ENCODE assay signal across 8 cellular contexts in the genomic region with DNA sequence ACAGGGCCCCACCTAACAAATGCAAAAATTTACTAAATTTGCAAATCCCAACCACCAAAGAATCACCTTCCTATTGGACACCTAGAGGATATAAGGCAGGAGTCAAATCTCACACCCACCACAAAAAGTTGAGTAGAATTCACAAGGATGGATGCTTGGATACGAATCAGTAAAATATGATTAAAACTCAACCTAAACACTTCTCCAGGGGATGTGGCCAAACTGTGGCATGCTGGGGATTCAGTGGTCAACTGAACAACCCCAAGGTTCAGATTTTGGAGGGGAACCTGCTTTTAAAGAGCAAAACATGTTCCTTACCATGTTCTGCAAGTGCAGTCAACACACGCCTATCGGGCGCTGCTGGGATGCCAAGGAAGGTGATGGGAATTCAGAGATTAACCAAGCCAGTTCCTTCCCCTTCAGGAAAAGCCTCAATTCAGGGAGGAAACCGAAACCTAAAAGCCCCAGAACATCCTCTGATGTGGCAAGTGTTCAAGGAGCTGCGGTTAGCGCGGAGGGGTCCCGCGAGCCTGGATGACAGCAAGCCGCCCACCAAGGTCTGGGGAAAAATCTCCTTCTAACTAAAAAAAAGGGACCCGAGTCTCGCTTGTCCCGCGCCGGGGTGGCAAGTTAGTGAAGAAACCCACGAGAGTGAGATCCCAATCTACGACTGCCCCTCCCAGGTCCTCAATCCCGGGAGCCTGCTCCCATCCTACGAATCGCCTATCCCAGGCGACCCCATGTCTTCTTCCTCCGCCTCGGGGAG. TPM values are rescaled to one million over a fixed set of nuclear protein-coding genes. Genes with fewer than 3 reads are reported as not detected.
DNase-seq lines count a peak whose midpoint lies in the region; ATAC-seq and TF ChIP-seq lines count a peak whose summit lies in the region.

No MANE protein-coding gene starts in this region.

- TF ChIP-seq POLR2A in GM18526 (IDR thresholded peaks at IDR 0.05; ENCODE audit: extremely low read depth, insufficient read length) = peak; percentile 30

- H3K36me3 ChIP-seq in adipocyte (ENCODE audit: control insufficient read depth, insufficient read depth, low read length, severe bottlenecking) (peaks cover 4% of the 10 kb centered on the region), right atrium auricular region (peaks cover 12% of the 10 kb centered on the region)

- ATAC-seq in sciatic nerve (no peak), GM18511 (IDR thresholded peaks at IDR 0.05; ENCODE audit: unreplicated experiment) (no peak)

- H3K4me1 ChIP-seq in adipocyte (ENCODE audit: control insufficient read depth, insufficient read depth, low read length) = peaks cover 33% of the 10 kb centered on the region
- H3K4me1 ChIP-seq in right atrium auricular region = peaks cover 0 to 53% of the 10 kb centered on the region in 2 donors

- H3K9ac ChIP-seq in adipocyte (ENCODE audit: low read length) = peak overlapping the region; percentile 96

- DNase-seq in AG10803 (ENCODE audit: low read depth) (no peak), NCI-H748 treated with DMSO at 0.1 percent for 48 hours (lab: John Stamatoyannopoulos, UW) (peak; percentile 4), adipocyte (ENCODE audit: low read depth) (peak; percentile 66), right atrium auricular region (ENCODE audit: low spot score) (no peak), sciatic nerve (ENCODE audit: low spot score) (peak; percentile 8), NCI-H2081 treated with DMSO at 0.1 percent for 48 hours (lab: John Stamatoyannopoulos, UW) (no peak)

- H3K27ac ChIP-seq in right atrium auricular region = peak overlapping the region; percentile 93 to 94

- H3K27me3 ChIP-seq in adipocyte (replicated peaks; ENCODE audit: control insufficient read depth, insufficient read depth, low read length) = no peaks in the 10 kb centered on the region
- H3K27me3 ChIP-seq in right atrium auricular region = no peaks in the 10 kb centered on the region

- intact Hi-C loops in sciatic nerve (cut with DNase I) = no loop called here

- H3K4me3 ChIP-seq in AG10803 (ENCODE audit: low read length) (peak overlapping the region; percentile 98), adipocyte (ENCODE audit: low read length) (peak overlapping the region; percentile 99), right atrium auricular region (peak overlapping the region; percentile 94 to 100)

- TF ChIP-seq CTCF in AG10803 (conservative IDR thresholded peaks at IDR 0.05; ENCODE audit: low read length) (no peak), right atrium auricular region (IDR thresholded peaks at IDR 0.05) (no peak)

- H3K9me3 ChIP-seq in adipocyte (ENCODE audit: control insufficient read depth, low read length) (no peaks in the 10 kb centered on the region), right atrium auricular region (no peaks in the 10 kb centered on the region)

RNA-seq across cellular contexts. Expression of a gene that starts 0.9 kb away (rescaled TPM):
- total RNA-seq in right atrium auricular region = 100 to 1,000 TPM in 1 of 2 donors, 10 to 100 TPM in 1; 87.2 to 144 TPM
- 349 TPM for total RNA-seq in sciatic nerve

Comparison
In these comparisons a context has a peak if more than half of its experiments do, and no peak if none do; other contexts are left out.
1. DNase-seq: peak in NCI-H748 treated with DMSO at 0.1 percent for 48 hours (single experiment), adipocyte (single experiment) and sciatic nerve (single experiment); none in AG10803 (single experiment), right atrium auricular region (single experiment) and NCI-H2081 treated with DMSO at 0.1 percent for 48 hours (single experiment).
2. Peak in every context shown above with its lines, with median percentiles within 50 percentile points of each other: H3K4me3 ChIP-seq.